In the genomic region with DNA sequence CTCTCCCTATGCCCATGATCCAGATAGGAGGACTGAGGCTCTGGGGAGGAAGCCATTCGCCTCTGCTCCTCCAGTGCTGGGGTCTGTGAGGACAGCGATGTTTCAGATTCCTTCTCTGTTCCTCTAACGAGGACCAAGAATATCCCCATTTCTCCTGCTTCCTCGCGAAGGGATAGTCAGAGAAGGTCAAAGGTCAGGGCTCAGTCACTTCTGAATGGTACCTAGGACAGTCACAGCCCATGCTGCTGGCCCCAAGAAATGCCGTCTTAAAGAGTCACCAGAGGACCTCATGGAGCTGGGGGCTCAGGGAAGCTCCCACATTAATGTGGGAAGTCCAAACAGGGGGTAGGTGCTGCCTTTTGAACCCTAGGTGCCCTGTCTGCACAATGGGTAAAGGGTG, we compare ENCODE assay signal across 1 cellular context.
TF ChIP-seq lines count a peak whose summit lies in the region.

No MANE protein-coding gene starts in this region.

TF ChIP-seq in endothelial cell of umbilical vein, 7 proteins besides CTCF, POLR2A, EP300 and RAD21:
- TF ChIP-seq FOS (IDR thresholded peaks at IDR 0.05; ENCODE audit: borderline replicate concordance, insufficient read depth, low read length): no peak
- no peak for TF ChIP-seq JUN (IDR thresholded peaks at IDR 0.05; ENCODE audit: borderline replicate concordance, insufficient read depth, insufficient read length, low read depth)
- no peak for TF ChIP-seq POLR2AphosphoS5 (IDR thresholded peaks at IDR 0.05; ENCODE audit: insufficient read depth, low read depth, low read length)
- no peak for TF ChIP-seq MYC (IDR thresholded peaks at IDR 0.05; ENCODE audit: low read depth, low read length)
- TF ChIP-seq EZH2 (IDR thresholded peaks at IDR 0.05; ENCODE audit: borderline replicate concordance, low read depth, low read length, severe bottlenecking): no peak
- TF ChIP-seq, protein P1, sequence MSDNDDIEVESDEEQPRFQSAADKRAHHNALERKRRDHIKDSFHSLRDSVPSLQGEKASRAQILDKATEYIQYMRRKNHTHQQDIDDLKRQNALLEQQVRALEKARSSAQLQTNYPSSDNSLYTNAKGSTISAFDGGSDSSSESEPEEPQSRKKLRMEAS (IDR thresholded peaks at IDR 0.05; ENCODE audit: insufficient read depth, insufficient read length): no peak
